4 cellular contexts compared by ENCODE assay signal in the genomic region with DNA sequence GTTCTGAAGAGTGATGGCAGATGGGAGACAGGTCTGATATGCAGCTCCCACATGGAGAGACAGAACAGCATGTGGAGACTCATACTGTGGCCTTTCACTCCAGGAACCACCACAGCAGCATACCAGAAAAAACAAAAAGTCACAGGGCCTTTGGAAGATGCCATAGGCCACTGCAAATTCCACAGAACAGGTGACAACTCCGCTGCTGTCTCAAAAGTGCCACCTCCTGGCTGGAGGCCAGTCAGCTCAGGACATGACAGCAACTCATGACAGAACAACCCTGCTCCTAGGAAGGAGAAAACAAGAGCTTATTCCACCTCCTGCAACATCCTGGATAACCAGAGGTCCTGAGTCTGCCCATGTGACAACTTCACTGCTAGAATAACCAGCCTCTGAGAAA. TPM values are rescaled to one million over a fixed set of nuclear protein-coding genes. Genes with fewer than 3 reads are reported as not detected.
"Had no signal": no experiment of that assay in that cellular context is flagged by ENCODE, and none has a peak within 500 bp of the region (broad histone marks: within the 10 kb centered on the region; RNA-seq: fewer than 3 reads in every experiment).

No MANE protein-coding gene starts in this region.

RNA-seq across cellular contexts. Expression of a gene that starts 41.0 kb away (rescaled TPM):
- total RNA-seq: activated naive CD4-positive, alpha-beta T cell treated with anti-CD3 and anti-CD28 coated beads for 36 hours; foreskin keratinocyte; osteoblast had no signal
- polyA plus RNA-seq: fibroblast of lung, foreskin keratinocyte had no signal
